ENCODE assay signal across 24 cellular contexts in the genomic region with DNA sequence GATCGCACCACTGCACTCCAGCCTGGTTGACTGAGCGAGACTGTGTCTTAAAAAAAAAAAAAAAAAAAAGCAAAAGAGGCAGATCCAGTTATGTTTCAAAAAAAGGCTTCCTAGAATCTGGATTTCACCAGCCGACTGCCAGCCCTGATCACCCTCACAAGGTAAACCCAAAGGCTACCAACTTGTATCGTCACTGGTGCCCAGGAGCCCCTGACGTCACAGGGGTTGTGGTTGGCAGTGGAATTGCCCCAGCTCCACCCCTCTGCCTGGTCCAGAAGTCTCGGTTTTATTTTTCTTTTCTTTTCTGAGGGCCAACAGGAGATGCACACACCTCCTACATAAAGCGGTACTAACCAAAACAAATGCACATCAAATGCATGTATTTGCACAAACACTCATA. TPM values are rescaled to one million over a fixed set of nuclear protein-coding genes. Genes with fewer than 3 reads are reported as not detected.
A peak's percentile ranks its signal among the peaks of the same experiment; 100 is the strongest.
DNase-seq lines count a peak whose midpoint lies in the region; ATAC-seq, FAIRE-seq and TF ChIP-seq lines count a peak whose summit lies in the region.
"Had no signal": no experiment of that assay in that cellular context is flagged by ENCODE, and none has a peak within 500 bp of the region (broad histone marks: within the 10 kb centered on the region; RNA-seq: fewer than 3 reads in every experiment).

No MANE protein-coding gene starts in this region.

- H3K79me1 ChIP-seq in H1 (ENCODE audit: low read depth, low read length) = no peaks in the 10 kb centered on the region

- H3K27ac Mint-ChIP-seq in endothelial cell (ENCODE audit: unreplicated experiment) = no peak overlapping the region
- H3K27ac Mint-ChIP-seq: CD14-positive monocyte had no signal

- POLR2A ChIA-PET in H1 (lab: Charles Lee; ENCODE audit: partially characterized antibody) = interaction anchor here (2.5 kb wide), 1 partner anchor 69 kb away, joined by 9 read pairs; no protein-coding TSS in a partner anchor

- peaks cover 29% of the 10 kb centered on the region for H3K27me3 Mint-ChIP-seq in endothelial cell (ENCODE audit: unreplicated experiment)

- no peak for TF ChIP-seq CTCF in H1 (IDR thresholded peaks at IDR 0.05; ENCODE audit: control extremely low read depth in 1 of 3, insufficient read depth in 1 of 3, low read depth in 1 of 3, low read length in 3 of 3)
- no peak for TF ChIP-seq CTCF in endothelial cell (IDR thresholded peaks at IDR 0.05; ENCODE audit: unreplicated experiment)

- no peak overlapping the region for H3K9ac ChIP-seq in H1 (replicated peaks in 1 of 4; ENCODE audit: extremely low read depth in 1 of 4, low read depth in 3 of 4, low read length in 3 of 4)
- H3K9ac ChIP-seq: GM23248 had no signal

- H3K79me2 ChIP-seq in H1 (ENCODE audit: control insufficient read depth in 1 of 2, insufficient read depth in 2 of 2, low read length in 2 of 2) = no peaks in the 10 kb centered on the region

- no peak overlapping the region for H3K23ac ChIP-seq in H1 (ENCODE audit: insufficient read length)

- no peak for TF ChIP-seq EP300 in H1 (IDR thresholded peaks at IDR 0.05; ENCODE audit: borderline replicate concordance in 1 of 2, low read depth in 2 of 2, low read length in 2 of 2)

- no peak for TF ChIP-seq POLR2A in H1 (IDR thresholded peaks at IDR 0.05; ENCODE audit: control extremely low read depth in 1 of 2, low read depth in 2 of 2, low read length in 2 of 2)

- no peak overlapping the region for H2BK12ac ChIP-seq in H1 (ENCODE audit: low read depth, low read length)

- no peak overlapping the region for H3K56ac ChIP-seq in H1 (replicated peaks; ENCODE audit: insufficient read length, low read depth, low read length)

- H2AFZ ChIP-seq in H1 (ENCODE audit: low read length) = no peak overlapping the region
- H2AFZ ChIP-seq: GM23248 had no signal

- H4K5ac ChIP-seq in H1 (ENCODE audit: insufficient read length, low read depth, low read length) = no peak overlapping the region

- H3K18ac ChIP-seq in H1 (ENCODE audit: extremely low read depth, low read length) = no peak overlapping the region

- no peak for ATAC-seq in GM18861 (IDR thresholded peaks at IDR 0.05; ENCODE audit: unreplicated experiment)

- no peak overlapping the region for H3K14ac ChIP-seq in H1 (ENCODE audit: insufficient read length)

- no peak overlapping the region for H3K4me3 Mint-ChIP-seq in endothelial cell (ENCODE audit: unreplicated experiment)

- peaks cover 4% of the 10 kb centered on the region for H3K36me3 Mint-ChIP-seq in endothelial cell (ENCODE audit: low read depth, unreplicated experiment)

- H3K4me3 ChIP-seq in H1 (ENCODE audit: extremely low read depth in 1 of 4, insufficient read depth in 2 of 4, low read depth in 3 of 4, low read length in 4 of 4) = no peak overlapping the region
- H3K4me3 ChIP-seq: GM23248 had no signal

- no peaks in the 10 kb centered on the region for H3K9me3 Mint-ChIP-seq in endothelial cell (ENCODE audit: unreplicated experiment)

- H4K91ac ChIP-seq in H1 (replicated peaks; ENCODE audit: insufficient read length, low read length) = no peak overlapping the region

- H3K4me1 ChIP-seq in H1 (replicated peaks in 1 of 4; ENCODE audit: control insufficient read depth in 3 of 4, insufficient read depth in 4 of 4, low read length in 3 of 4) = peaks cover 5 to 28% (median 17%) of the 10 kb centered on the region in 4 experiments

- H2BK15ac ChIP-seq in H1 (ENCODE audit: low read length) = no peak overlapping the region

- H3K4me1 Mint-ChIP-seq in endothelial cell (ENCODE audit: unreplicated experiment) = peaks cover 12% of the 10 kb centered on the region

- no peak overlapping the region for H2BK120ac ChIP-seq in H1 (replicated peaks; ENCODE audit: low read depth, low read length)

- no peaks in the 10 kb centered on the region for H3K9me3 ChIP-seq in H1 (ENCODE audit: insufficient read depth in 2 of 2, low read depth in 1 of 2, low read length in 1 of 2)

- peak; percentile 21 for DNase-seq in DMS 273 (lab: John Stamatoyannopoulos, UW; ENCODE audit: unreplicated experiment)
- DNase-seq in DMS 273 treated with DMSO at 0.1 percent for 48 hours (lab: John Stamatoyannopoulos, UW) = no peak
- DNase-seq in H4 (ENCODE audit: low spot score) = peak; percentile 30
- peak; percentile 16 for DNase-seq in NCI-H69 (lab: John Stamatoyannopoulos, UW)
- DNase-seq in H1 (ENCODE audit: low read depth in 1 of 2, low spot score in 2 of 2) = no peak
- no peak for DNase-seq in endothelial cell (ENCODE audit: low spot score)
- DNase-seq in stimulated activated CD8-positive, alpha-beta memory T cell treated with anti-CD3 and anti-CD28 coated beads, Interleukin-4, amount 100 ng/mL, for 48 hours = no peak
- DNase-seq: GF-D8, GM23248, KBM-7, NCI-H1048, NCI-H1436, NCI-H1930, NCI-H2171 treated with DMSO at 0.1 percent for 48 hours, NCI-H446, NCI-H526 treated with DMSO at 0.1 percent for 48 hours, OCI-M1, SHP77 treated with DMSO at 0.1 percent for 48 hours had no signal

- TF ChIP-seq RAD21 in H1 (IDR thresholded peaks at IDR 0.05 in 1 of 2, conservative IDR thresholded peaks at IDR 0.05 in 1 of 2; ENCODE audit: low read depth in 2 of 2, low read length in 2 of 2) = no peak

- H3K27me3 ChIP-seq in H1 (replicated peaks in 1 of 4; ENCODE audit: control insufficient read depth in 3 of 4, extremely low read depth in 1 of 4, insufficient read depth in 3 of 4, low read length in 3 of 4) = peaks cover 41 to 63% (median 54%) of the 10 kb centered on the region in 4 experiments

- no peak overlapping the region for H3K4ac ChIP-seq in H1 (replicated peaks; ENCODE audit: insufficient read length, low read depth, low read length)

- no peak overlapping the region for H4K8ac ChIP-seq in H1 (ENCODE audit: extremely low read depth, insufficient read depth, low read length)

- H2BK20ac ChIP-seq in H1 (ENCODE audit: low read length) = no peak overlapping the region

- no peak overlapping the region for H2AK5ac ChIP-seq in H1 (ENCODE audit: low read depth, low read length)

- peaks cover 7% of the 10 kb centered on the region in 2 experiments for H4K20me1 ChIP-seq in H1 (replicated peaks in 1 of 2; ENCODE audit: control insufficient read depth in 1 of 2, insufficient read depth in 2 of 2, low read length in 2 of 2)

- no peak overlapping the region for H3K27ac ChIP-seq in H1 (ENCODE audit: low read depth, low read length)
- H3K27ac ChIP-seq: 22Rv1, GM23248 had no signal

- FAIRE-seq in H1 (lab: Jason Lieb, UNC) = peak; percentile 24
- FAIRE-seq: GM19239 had no signal

- CTCF ChIA-PET in H1 (lab: Charles Lee; ENCODE audit: partially characterized antibody) = interaction anchor here (0.6 to 5.8 kb wide), 9 partner anchors 10 to 108 kb away, joined by 3 to 54 read pairs (median 3); no protein-coding TSS in a partner anchor

- 88% methylated on average over 7 of the region's 7 CpGs; no CpG with 5 or more reads in 1 of the 2 experiments for WGBS in H1 (ENCODE audit: extremely low coverage in 1 of 2, insufficient coverage in 1 of 2, insufficient read length in 1 of 2, insufficient replicate concordance in 2 of 2, low coverage in 1 of 2, low lambda C conversion rate in 2 of 2, missing lambda C conversion rate in 1 of 2), 2 experiments

- H3K4me2 ChIP-seq in H1 (ENCODE audit: insufficient read depth in 1 of 2, low read depth in 2 of 2, low read length in 2 of 2) = no peak overlapping the region

- peaks cover 0 to 2% (median 0%) of the 10 kb centered on the region in 4 experiments; a peak in 1 of 8 replicates for H3K36me3 ChIP-seq in H1 (ENCODE audit: control insufficient read depth in 2 of 4, insufficient read depth in 4 of 4, low read length in 3 of 4)

- no peak overlapping the region for H2BK5ac ChIP-seq in H1 (ENCODE audit: low read depth, low read length)

- H3K23me2 ChIP-seq in H1 (ENCODE audit: low read depth, low read length) = peaks cover 10% of the 10 kb centered on the region; the same call in 1 of the 2 replicates

TF ChIP-seq in H1, 55 proteins besides CTCF, POLR2A, EP300 and RAD21:
- TF ChIP-seq SP4 (IDR thresholded peaks at IDR 0.05; ENCODE audit: low read length) (no peak), SP2 (IDR thresholded peaks at IDR 0.05; ENCODE audit: low read length) (no peak)

RNA-seq across cellular contexts. Expression of a gene that starts 6.0 kb away (rescaled TPM):
- 0.15 and 0.64 TPM in 2 replicates for total RNA-seq in H4 (2014; rRNA removed; shearing (Covaris generic))
- 0.37 and 0.52 TPM in 2 replicates for total RNA-seq in H1 (2021; fragmentation: NEBNext Ultra II Directional; extraction: Animal tissue kit (Norgen Biotek cat#: 25700))
- polyA plus RNA-seq in H1 (2011; rRNA removed) = 0.09 and 0.17 TPM in 2 replicates
- polyA plus RNA-seq in H1 (2011; cell fraction: cytosol; rRNA removed) = 0.17 TPM
- polyA plus RNA-seq in H1 (2011; cell fraction: nucleus; rRNA removed) = 0.24 TPM
- polyA plus RNA-seq in H1 (2012, experiment 1 of 2) = 0.17 to 0.24 TPM (median 0.20 TPM) in 4 replicates
- 0.16 TPM for polyA plus RNA-seq in H1 (2012, experiment 2 of 2)
- polyA plus RNA-seq in H1 (2013, experiment 1 of 2) = 0.18 TPM
- 0.22 TPM for polyA plus RNA-seq in H1 (2013, experiment 2 of 2)
- 0.07 and 0.16 TPM in 2 replicates for polyA minus RNA-seq in H1 (2011; rRNA and poly(A)+ RNA removed)
- polyA minus RNA-seq in H1 (2011; cell fraction: cytosol; rRNA and poly(A)+ RNA removed) = 0.44 TPM
- polyA minus RNA-seq in H1 (2011; cell fraction: nucleus; rRNA and poly(A)+ RNA removed) = 0.10 TPM
- total RNA-seq in endothelial cell (ENCODE audit: unreplicated experiment) = 0.26 TPM
- total RNA-seq: GM23248; T-helper 1 cell treated with Interleukin-12 subunit alpha and Interleukin-12 subunit beta and Interleukin-4 antibody, amounts not matched to agents 30 ng/mL and 1 ng/mL, for 36 hours had no signal
- polyA plus RNA-seq: AG04450, CD14-positive monocyte, GM23248 had no signal

Comparison
In these comparisons a context has a peak if more than half of its experiments do, and no peak if none do; other contexts are left out.
1. DNase-seq: peak in DMS 273 (single experiment), H4 (single experiment) and NCI-H69 (single experiment); none in DMS 273 treated with DMSO at 0.1 percent for 48 hours (single experiment), H1 (0 of 2), endothelial cell (single experiment) and stimulated activated CD8-positive, alpha-beta memory T cell treated with anti-CD3 and anti-CD28 coated beads, Interleukin-4, amount 100 ng/mL, for 48 hours (single experiment).